In genomic region chrX:86002076-86002896, GRCh38 we compare ENCODE assay signal across 8 cellular contexts. TPM values are rescaled to one million over a fixed set of nuclear protein-coding genes. Genes with fewer than 3 reads are reported as not detected.
DNase-seq lines count a peak whose midpoint lies in the region; ATAC-seq and TF ChIP-seq lines count a peak whose summit lies in the region.

No MANE protein-coding gene starts in this region.

- peak overlapping the region; percentile 29 for H3K4me3 Mint-ChIP-seq in CD8-positive, alpha-beta T cell

- 66 to 76% (median 75%) methylated on average over 8 to 12 of the region's 12 CpGs for WGBS in adrenal gland, 4 donors

- no peaks in the 10 kb centered on the region for H3K9me3 ChIP-seq in CD8-positive, alpha-beta T cell (ENCODE audit: low read length)
- no peaks in the 10 kb centered on the region for H3K9me3 ChIP-seq in SJSA1 (replicated peaks)
- H3K9me3 ChIP-seq in iPS-20b (ENCODE audit: insufficient read depth, low read depth, low read length): no peaks in the 10 kb centered on the region
- H3K9me3 ChIP-seq in adrenal gland (replicated peaks in 1 of 3): no peaks in the 10 kb centered on the region

- DNase-seq in CD8-positive, alpha-beta T cell: peak in 4 of 7 experiments; percentile 1 to 26 (median 10)
- peak; percentile 29 to 67 for DNase-seq in SJSA1 (ENCODE audit: low read depth in 1 of 2, low spot score in 2 of 2)
- DNase-seq in activated gamma-delta T cell (lab: John Stamatoyannopoulos, UW): no peak
- no peak for DNase-seq in activated CD8-positive, alpha-beta memory T cell treated with anti-CD3 and anti-CD28 coated beads, Interleukin-2, amount 50 U/mL, for 48 hours
- no peak for DNase-seq in adrenal gland

- ATAC-seq in CD8-positive, alpha-beta T cell: no peak
- peak; percentile 79 for ATAC-seq in GM21723 (IDR thresholded peaks at IDR 0.05; ENCODE audit: unreplicated experiment)
- no peak for ATAC-seq in activated CD4-positive, CD25-positive, alpha-beta regulatory T cell treated with anti-CD3 and anti-CD28 coated beads, Interleukin-2, amount 50 U/mL, for 24 hours

- H3K9ac ChIP-seq in iPS-20b (ENCODE audit: low read depth, low read length): peak overlapping the region; percentile 46; the same call in 1 of the 2 replicates

- no peak overlapping the region for H3K27ac ChIP-seq in CD8-positive, alpha-beta T cell (ENCODE audit: low read depth, low read length)
- H3K27ac ChIP-seq in SJSA1 (no peak overlapping the region), iPS-20b (ENCODE audit: low read length) (peak overlapping the region; percentile 26), adrenal gland (no peak overlapping the region)

- H3K36me3 ChIP-seq in CD8-positive, alpha-beta T cell (ENCODE audit: insufficient read depth, low read length): no peaks in the 10 kb centered on the region
- H3K36me3 ChIP-seq in SJSA1 (no peaks in the 10 kb centered on the region), iPS-20b (ENCODE audit: insufficient read depth, low read depth, low read length) (no peaks in the 10 kb centered on the region), adrenal gland (replicated peaks in 1 of 2) (no peaks in the 10 kb centered on the region)

- H3K4me3 ChIP-seq in CD8-positive, alpha-beta T cell (ENCODE audit: low read depth, low read length): no peak overlapping the region
- H3K4me3 ChIP-seq in SJSA1 (no peak overlapping the region), iPS-20b (ENCODE audit: low read length) (no peak overlapping the region), adrenal gland (no peak overlapping the region)

- CTCF ChIA-PET in CD8-positive, alpha-beta T cell (lab: Charles Lee): no interaction called here

- H3K9me3 Mint-ChIP-seq in CD8-positive, alpha-beta T cell: no peaks in the 10 kb centered on the region

- H3K27me3 ChIP-seq in CD8-positive, alpha-beta T cell (ENCODE audit: insufficient read depth, low read length): no peaks in the 10 kb centered on the region
- H3K27me3 ChIP-seq in SJSA1 (replicated peaks): no peaks in the 10 kb centered on the region
- no peaks in the 10 kb centered on the region for H3K27me3 ChIP-seq in iPS-20b (ENCODE audit: insufficient read depth, low read length)
- no peaks in the 10 kb centered on the region for H3K27me3 ChIP-seq in adrenal gland

- H3K27ac Mint-ChIP-seq in CD8-positive, alpha-beta T cell: peak overlapping the region; percentile 37

- H3K27me3 Mint-ChIP-seq in CD8-positive, alpha-beta T cell (ENCODE audit: low read depth): no peaks in the 10 kb centered on the region

- TF ChIP-seq POLR2A in adrenal gland (IDR thresholded peaks at IDR 0.05): no peak

- no peaks in the 10 kb centered on the region for H3K36me3 Mint-ChIP-seq in CD8-positive, alpha-beta T cell

- TF ChIP-seq CTCF in CD8-positive, alpha-beta T cell (IDR thresholded peaks at IDR 0.05): no peak
- no peak for TF ChIP-seq CTCF in adrenal gland (IDR thresholded peaks at IDR 0.05)

- POLR2A ChIA-PET in CD8-positive, alpha-beta T cell (lab: Charles Lee): interaction anchor here (0.6 kb wide), 1 partner anchor 1006 kb away, joined by 3 read pairs; no protein-coding TSS in a partner anchor

- peaks cover 56% of the 10 kb centered on the region for H3K4me1 Mint-ChIP-seq in CD8-positive, alpha-beta T cell (ENCODE audit: low read depth)

- intact Hi-C loops in CD8-positive, alpha-beta T cell (cut with DNase I, micrococcal nuclease): no loop called here
- intact Hi-C loops in adrenal gland (cut with DNase I): no loop called here

- peaks cover 9% of the 10 kb centered on the region for H3K4me1 ChIP-seq in CD8-positive, alpha-beta T cell (ENCODE audit: insufficient read depth, low read length)
- H3K4me1 ChIP-seq in SJSA1 (replicated peaks) (peaks cover 9% of the 10 kb centered on the region), iPS-20b (ENCODE audit: insufficient read depth, low read length) (peaks cover 9% of the 10 kb centered on the region; the same call in 1 of the 2 replicates), adrenal gland (replicated peaks in 1 of 2) (no peaks in the 10 kb centered on the region)

RNA-seq across cellular contexts. Expression of gene CHM, which starts 45.1 kb away (rescaled TPM):
- 1 to 10 TPM; 2.4 to 2.5 TPM for total RNA-seq in CD8-positive, alpha-beta T cell
- 21.1 and 27.0 TPM in 2 replicates for total RNA-seq in SJSA1 (2014; rRNA removed; shearing (Covaris generic))
- 10 to 100 TPM; 18.7 to 48.8 (median 30.0) TPM for total RNA-seq in adrenal gland
- polyA plus RNA-seq in adrenal gland: 10 to 100 TPM; 12.6 to 26.1 (median 14.6) TPM

Comparison
In these comparisons a context has a peak if more than half of its experiments do, and no peak if none do; other contexts are left out.
1. DNase-seq: peak in CD8-positive, alpha-beta T cell (4 of 7) and SJSA1 (2 of 2); none in activated gamma-delta T cell (single experiment), activated CD8-positive, alpha-beta memory T cell treated with anti-CD3 and anti-CD28 coated beads, Interleukin-2, amount 50 U/mL, for 48 hours (single experiment) and adrenal gland (0 of 7).